In genomic region chr10:21907436-21907835, GRCh38 we compare ENCODE assay signal across 32 cellular contexts.
"Had no signal": no experiment of that assay in that cellular context is flagged by ENCODE, and none has a peak within 500 bp of the region (broad histone marks: within the 10 kb centered on the region; RNA-seq: fewer than 3 reads in every experiment).

No MANE protein-coding gene starts in this region.

- H3K27ac ChIP-seq: adrenal gland, body of pancreas, brain microvascular endothelial cell, breast epithelium, VCaP had no signal

- H3K4me3 ChIP-seq: adrenal gland, body of pancreas, breast epithelium had no signal

- H3K36me3 ChIP-seq: adrenal gland, brain microvascular endothelial cell, breast epithelium had no signal

- DNase-seq: activated B cell treated with CpG ODN at 0.5 μM for 24 hours; activated CD4-positive, alpha-beta memory T cell treated with anti-CD3 and anti-CD28 coated beads for 36 hours; activated CD4-positive, alpha-beta T cell treated with anti-CD3 and anti-CD28 coated beads for 4 hours; activated CD4-positive, alpha-beta T cell treated with anti-CD3 and anti-CD28 coated beads, Interleukin-2, amount 10 ng/mL, durations not matched to agents 24 days and 14 days; activated CD4-positive, alpha-beta T cell treated with anti-CD3 and anti-CD28 coated beads, Interleukin-2, amount 50 U/mL, for 1 hour; activated CD4-positive, alpha-beta T cell treated with anti-CD3 and anti-CD28 coated beads, Interleukin-2, amount 50 U/mL, for 4 hours; activated CD4-positive, CD25-positive, alpha-beta regulatory T cell treated with anti-CD3 and anti-CD28 coated beads, Interleukin-2, amount 50 U/mL, for 72 hours; activated CD8-positive, alpha-beta memory T cell treated with anti-CD3 and anti-CD28 coated beads, Interleukin-2, amount 50 U/mL, for 4 hours; activated CD8-positive, alpha-beta T cell treated with anti-CD3 and anti-CD28 coated beads for 36 hours; activated effector memory CD4-positive, alpha-beta T cell treated with anti-CD3 and anti-CD28 coated beads, Interleukin-2, amount 50 U/mL, for 16 hours; activated gamma-delta T cell treated with Interleukin-2 at 50 U/mL for 16 hours; activated naive CD4-positive, alpha-beta T cell; activated naive CD4-positive, alpha-beta T cell treated with anti-CD3 and anti-CD28 coated beads for 36 hours; activated naive CD4-positive, alpha-beta T cell treated with anti-CD3 and anti-CD28 coated beads, Interleukin-2, amount 50 U/mL, for 16 hours; activated naive CD8-positive, alpha-beta T cell treated with anti-CD3 and anti-CD28 coated beads for 36 hours; activated T-cell treated with anti-CD3 and anti-CD28 coated beads for 4 hours; activated T-cell treated with anti-CD3 and anti-CD28 coated beads, Interleukin-2, amount 50 U/mL, for 1 hour; activated T-cell treated with anti-CD3 and anti-CD28 coated beads, Interleukin-2, amount 50 U/mL, for 4 hours; activated T-cell treated with anti-CD3 and anti-CD28 coated beads, Interleukin-2, amount 50 U/mL, for 72 hours; adrenal gland; amniotic stem cell; aorta; body of pancreas; brain microvascular endothelial cell; central memory CD4-positive, alpha-beta T cell; T-helper 2 cell; T-helper 9 cell had no signal

- H3K9me3 ChIP-seq: adrenal gland, body of pancreas, breast epithelium had no signal

- ATAC-seq: activated CD8-positive, alpha-beta T cell treated with anti-CD3 and anti-CD28 coated beads for 36 hours; activated naive CD4-positive, alpha-beta T cell treated with anti-CD3 and anti-CD28 coated beads, Interleukin-2, amount 50 U/mL, for 72 hours; activated T-cell treated with anti-CD3 and anti-CD28 coated beads, Interleukin-2, amount 50 U/mL, for 4 hours; activated T-cell treated with anti-CD3 and anti-CD28 coated beads, Interleukin-2, amount 50 U/mL, for 72 hours; activated T-helper 17 cell treated with anti-CD3 and anti-CD28 coated beads, Interleukin-2, amount 50 U/mL, for 72 hours; body of pancreas had no signal

- H3K27me3 ChIP-seq: adrenal gland, body of pancreas, brain microvascular endothelial cell, breast epithelium had no signal

- H3K4me1 ChIP-seq: adrenal gland, body of pancreas, breast epithelium had no signal

- FAIRE-seq: astrocyte had no signal
